1 cellular context compared by ENCODE assay signal in the genomic region with DNA sequence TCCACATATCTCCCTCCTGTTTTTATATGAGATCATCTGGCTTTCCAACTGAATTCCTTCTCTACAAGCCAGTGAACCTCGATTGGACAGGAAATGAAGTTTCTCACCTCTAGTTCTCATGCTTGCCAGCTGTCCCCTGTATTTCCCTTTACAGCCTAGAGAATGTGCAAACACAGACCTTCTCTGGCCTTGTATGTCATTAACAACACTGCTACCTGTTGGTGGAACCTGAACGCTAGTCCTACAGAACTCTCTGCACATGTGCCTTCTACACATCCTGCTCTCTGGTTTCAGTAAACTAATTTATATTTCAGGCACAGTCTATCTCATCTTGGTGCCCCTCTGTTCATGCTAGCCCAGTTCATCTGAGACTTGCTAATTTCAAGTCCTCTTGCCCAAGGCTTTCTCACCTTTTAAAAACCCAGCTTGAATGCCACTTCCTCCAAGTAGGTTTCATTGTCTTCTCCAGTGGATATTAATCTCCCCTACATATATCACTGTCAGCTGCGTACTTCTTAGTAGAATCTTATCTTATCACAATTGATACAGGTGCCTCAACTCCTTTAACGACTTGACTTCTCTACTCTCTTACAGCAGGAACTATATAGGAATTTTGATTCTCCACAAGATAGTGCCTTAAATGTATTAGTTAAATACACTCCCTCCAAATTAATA.
TF ChIP-seq lines count a peak whose summit lies in the region.

No MANE protein-coding gene starts in this region.

TF ChIP-seq in HCT116, 20 proteins besides CTCF, POLR2A, EP300 and RAD21 (continued from another document):
- TF ChIP-seq ATF3 (IDR thresholded peaks at IDR 0.05), result no peak
